Comparison of ENCODE assay signal across 14 cellular contexts in the genomic region with DNA sequence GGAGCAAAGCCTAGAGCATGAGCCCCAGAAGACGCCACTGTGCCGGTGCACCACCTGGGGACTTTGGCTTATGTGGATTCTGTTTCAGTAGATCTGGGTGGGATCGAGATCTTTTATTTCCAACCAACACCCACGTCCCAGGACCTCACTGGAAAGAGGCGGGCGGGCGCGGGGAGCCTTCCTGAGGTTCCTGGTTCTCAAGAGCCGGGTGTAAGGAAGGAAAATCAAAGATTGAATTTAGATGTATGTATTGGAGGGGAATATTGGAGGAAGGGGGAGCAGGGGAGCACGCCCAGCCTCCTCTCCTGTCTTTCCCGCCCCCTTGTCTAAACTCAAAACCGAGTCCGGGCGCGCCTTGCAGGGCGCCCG. TPM values are rescaled to one million over a fixed set of nuclear protein-coding genes. Genes with fewer than 3 reads are reported as not detected.
DNase-seq lines count a peak whose midpoint lies in the region; ATAC-seq and TF ChIP-seq lines count a peak whose summit lies in the region.
"Had no signal": no experiment of that assay in that cellular context is flagged by ENCODE, and none has a peak within 500 bp of the region (broad histone marks: within the 10 kb centered on the region; RNA-seq: fewer than 3 reads in every experiment).

No MANE protein-coding gene starts in this region.

- WGBS in heart right ventricle, 2 donors: 4% methylated on average over 16 to 17 of the region's 17 CpGs
- WGBS in tibial nerve, 2 donors: 8 to 10% methylated on average over 17 of the region's 17 CpGs

- no peaks in the 10 kb centered on the region for H3K9me3 Mint-ChIP-seq in activated naive CD8-positive, alpha-beta T cell treated with anti-CD3 and anti-CD28 coated beads for 36 hours
- H3K9me3 Mint-ChIP-seq in memory B cell: no peaks in the 10 kb centered on the region

- peaks cover 21% of the 10 kb centered on the region for H3K4me1 Mint-ChIP-seq in activated naive CD8-positive, alpha-beta T cell treated with anti-CD3 and anti-CD28 coated beads for 36 hours
- peaks cover 14% of the 10 kb centered on the region for H3K4me1 Mint-ChIP-seq in memory B cell

- H3K27me3 ChIP-seq in heart right ventricle: peaks cover 12 to 100% (median 96%) of the 10 kb centered on the region in 7 donors
- no peaks in the 10 kb centered on the region for H3K27me3 ChIP-seq in thoracic aorta (replicated peaks; ENCODE audit: insufficient read depth)
- H3K27me3 ChIP-seq in tibial nerve: peaks cover 8 to 98% of the 10 kb centered on the region in 2 donors

- H3K27ac Mint-ChIP-seq in activated naive CD8-positive, alpha-beta T cell treated with anti-CD3 and anti-CD28 coated beads for 36 hours: no peak overlapping the region
- no peak overlapping the region for H3K27ac Mint-ChIP-seq in memory B cell

- TF ChIP-seq CTCF in heart right ventricle (IDR thresholded peaks at IDR 0.05): no peak
- no peak for TF ChIP-seq CTCF in thoracic aorta (IDR thresholded peaks at IDR 0.05)
- no peak for TF ChIP-seq CTCF in tibial nerve (IDR thresholded peaks at IDR 0.05)

- TF ChIP-seq POLR2A in tibial nerve (IDR thresholded peaks at IDR 0.05): no peak

- peak overlapping the region in 6 of 10 donors; percentile 14 to 43 (median 26) for H3K4me3 ChIP-seq in heart right ventricle
- H3K4me3 ChIP-seq in thoracic aorta: peak overlapping the region; percentile 47
- H3K4me3 ChIP-seq in tibial nerve: peak overlapping the region in 1 of 4 donors; percentile 28

- DNase-seq in heart right ventricle (no peak), cardiac septum (ENCODE audit: low spot score) (no peak), memory B cell (ENCODE audit: low spot score in 2 of 2) (no peak), thoracic aorta (ENCODE audit: low spot score) (no peak), tibial nerve (ENCODE audit: low spot score in 2 of 2) (no peak), amniotic stem cell (lab: John Stamatoyannopoulos, UW) (no peak), NCI-H446 treated with DMSO at 0.1 percent for 48 hours (lab: John Stamatoyannopoulos, UW) (no peak)
- no peak for DNase-seq in activated naive CD8-positive, alpha-beta T cell treated with anti-CD3 and anti-CD28 coated beads for 36 hours
- DNase-seq: BE2C; central memory CD4-positive, alpha-beta T cell; KBM-7; NCI-H1930; NCI-H774; SHP77 treated with DMSO at 0.1 percent for 48 hours had no signal

- H3K27ac ChIP-seq in heart right ventricle: no peak overlapping the region
- no peak overlapping the region for H3K27ac ChIP-seq in thoracic aorta
- H3K27ac ChIP-seq in tibial nerve: no peak overlapping the region

- H3K4me3 Mint-ChIP-seq in activated naive CD8-positive, alpha-beta T cell treated with anti-CD3 and anti-CD28 coated beads for 36 hours: peak overlapping the region; percentile 3
- H3K4me3 Mint-ChIP-seq in memory B cell: peak overlapping the region; percentile 33

- no peak for TF ChIP-seq EP300 in tibial nerve (IDR thresholded peaks at IDR 0.05)

- H3K36me3 Mint-ChIP-seq in activated naive CD8-positive, alpha-beta T cell treated with anti-CD3 and anti-CD28 coated beads for 36 hours: no peaks in the 10 kb centered on the region
- H3K36me3 Mint-ChIP-seq in memory B cell: no peaks in the 10 kb centered on the region

- H3K36me3 ChIP-seq in heart right ventricle (no peaks in the 10 kb centered on the region), thoracic aorta (no peaks in the 10 kb centered on the region), tibial nerve (no peaks in the 10 kb centered on the region)
- H3K36me3 ChIP-seq: BE2C had no signal

- intact Hi-C loops in heart right ventricle (cut with DNase I) (loop anchor here in 1 of 10 donors (10.0 kb wide), 1 partner anchor 105 kb away; no protein-coding TSS in a partner anchor), cardiac septum (cut with DNase I) (no loop called here)

- H3K4me1 ChIP-seq in heart right ventricle (peaks cover 2 to 40% (median 22%) of the 10 kb centered on the region in 9 donors), thoracic aorta (ENCODE audit: control insufficient read depth in 1 of 2, low read depth in 2 of 2) (peaks cover 5 to 20% of the 10 kb centered on the region in 2 donors), tibial nerve (peaks cover 0 to 43% (median 21%) of the 10 kb centered on the region in 4 donors)
- H3K4me1 ChIP-seq: BE2C had no signal

- H3K9me3 ChIP-seq in heart right ventricle (no peaks in the 10 kb centered on the region), thoracic aorta (no peaks in the 10 kb centered on the region), tibial nerve (no peaks in the 10 kb centered on the region)
- H3K9me3 ChIP-seq: BE2C had no signal

- H3K27me3 Mint-ChIP-seq in activated naive CD8-positive, alpha-beta T cell treated with anti-CD3 and anti-CD28 coated beads for 36 hours: peaks cover 82% of the 10 kb centered on the region
- peaks cover 43% of the 10 kb centered on the region for H3K27me3 Mint-ChIP-seq in memory B cell

- ATAC-seq in heart right ventricle (no peak), memory B cell (ENCODE audit: low read depth) (no peak), thoracic aorta (ENCODE audit: insufficient number of reproducible peaks, low FRiP score, low read depth) (no peak)

RNA-seq across cellular contexts. Expression of a gene that starts 6.2 kb away (rescaled TPM):
- total RNA-seq in heart right ventricle (not detected), cardiac septum (not detected), thoracic aorta (not detected), tibial nerve (1 to 10 TPM in 1 of 4 donors, under 1 TPM in 1, not detected in 2; 0.21 to 1.3 TPM)
- polyA plus RNA-seq in heart right ventricle: not detected
- not detected for total RNA-seq in activated naive CD8-positive, alpha-beta T cell treated with anti-CD3 and anti-CD28 coated beads for 36 hours

RNA-seq across cellular contexts. Expression of a gene that starts 50.4 kb away (rescaled TPM):
- total RNA-seq in heart right ventricle: under 1 TPM in 4 of 10 donors, not detected in 6; 0.09 to 0.49 (median 0.12) TPM
- not detected for polyA plus RNA-seq in heart right ventricle
- total RNA-seq in cardiac septum: 0.32 TPM
- total RNA-seq in activated naive CD8-positive, alpha-beta T cell treated with anti-CD3 and anti-CD28 coated beads for 36 hours: under 1 TPM in 1 of 2 experiments, not detected in 1; 0.21 TPM
- not detected for total RNA-seq in thoracic aorta
- total RNA-seq in tibial nerve: not detected
